Comparison of ENCODE assay signal across 9 cellular contexts in the genomic region with DNA sequence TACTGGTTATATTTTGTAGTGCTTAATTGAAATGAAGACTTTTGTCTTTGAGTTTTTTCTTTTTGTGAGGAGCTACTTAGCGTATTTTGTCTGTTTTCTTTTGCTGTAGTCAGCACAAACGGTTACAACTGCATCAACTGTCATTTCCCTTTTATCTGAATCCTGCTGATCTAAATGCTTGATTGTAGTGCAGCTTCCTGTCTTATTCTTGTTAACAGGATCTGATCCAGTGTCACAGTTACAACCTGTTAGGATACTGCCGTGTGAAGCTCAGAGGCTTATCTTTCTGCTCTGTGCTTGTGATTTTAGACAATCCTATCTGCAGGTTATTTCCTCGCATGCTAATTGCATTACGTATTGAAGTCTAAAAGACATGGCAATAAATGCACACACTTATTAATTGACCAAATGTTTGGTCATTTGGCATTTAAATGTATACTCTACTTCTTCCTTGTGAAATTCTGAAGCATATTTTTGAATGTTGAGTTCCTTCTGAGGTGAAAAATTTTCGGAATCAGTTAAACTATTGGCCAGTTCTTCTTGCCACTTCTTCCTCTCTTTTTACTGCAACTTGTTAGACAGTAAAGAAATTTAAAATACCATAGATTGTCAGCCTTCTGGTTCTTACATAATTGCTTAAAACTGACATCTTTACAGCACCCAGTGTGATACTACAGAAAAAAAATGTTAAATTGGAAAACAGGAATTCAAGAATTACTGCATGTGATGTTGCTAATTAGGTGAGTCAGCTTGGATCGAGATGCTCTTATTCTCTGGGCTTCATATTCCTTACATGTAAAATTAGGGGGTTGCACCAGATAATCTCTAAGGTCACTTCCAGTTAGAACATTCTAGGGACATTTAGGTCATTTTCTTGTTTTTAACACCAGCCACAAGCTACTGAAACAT.
DNase-seq lines count a peak whose midpoint lies in the region; ATAC-seq, FAIRE-seq and TF ChIP-seq lines count a peak whose summit lies in the region.
"Had no signal": no experiment of that assay in that cellular context is flagged by ENCODE, and none has a peak within 500 bp of the region (broad histone marks: within the 10 kb centered on the region; RNA-seq: fewer than 3 reads in every experiment).

No MANE protein-coding gene starts in this region.

- no peak for DNase-seq in CD8-positive, alpha-beta memory T cell
- DNase-seq in NCI-H2081 (lab: John Stamatoyannopoulos, UW): peak; percentile 10 to 53
- DNase-seq in endothelial cell (ENCODE audit: low spot score): peak; percentile 9
- DNase-seq in pancreas: no peak
- DNase-seq in H7: no peak
- DNase-seq in head of caudate nucleus: no peak
- DNase-seq in NAMALWA (ENCODE audit: low spot score): no peak
- DNase-seq: PC-9 had no signal

- intact Hi-C loops in pancreas (cut with DNase I): no loop called here
- intact Hi-C loops in head of caudate nucleus (cut with DNase I): no loop called here

- WGBS in pancreas, 2 donors: 51 to 54% methylated on average over 7 of the region's 7 CpGs

- H3K4me1 ChIP-seq in CD8-positive, alpha-beta memory T cell (ENCODE audit: insufficient read depth, low read length): peaks cover 37% of the 10 kb centered on the region
- H3K4me1 ChIP-seq in pancreas: peaks cover 4 to 25% (median 15%) of the 10 kb centered on the region in 3 donors

- peak overlapping the region; percentile 2 to 67 (median 41) for H3K4me3 Mint-ChIP-seq in CD8-positive, alpha-beta memory T cell
- no peak overlapping the region for H3K4me3 Mint-ChIP-seq in endothelial cell (ENCODE audit: unreplicated experiment)

- H3K9me3 ChIP-seq in CD8-positive, alpha-beta memory T cell (ENCODE audit: low read length): no peaks in the 10 kb centered on the region
- H3K9me3 ChIP-seq in pancreas: no peaks in the 10 kb centered on the region

- POLR2A ChIA-PET in CD8-positive, alpha-beta memory T cell (lab: Charles Lee): no interaction called here

- H3K27ac ChIP-seq in CD8-positive, alpha-beta memory T cell (ENCODE audit: low read depth, low read length): no peak overlapping the region
- H3K27ac ChIP-seq in pancreas: peak overlapping the region in 1 of 4 donors; percentile 20
- H3K27ac ChIP-seq: PC-9 had no signal

- H3K36me3 Mint-ChIP-seq in CD8-positive, alpha-beta memory T cell: peaks cover 25 to 76% (median 30%) of the 10 kb centered on the region in 3 donors
- H3K36me3 Mint-ChIP-seq in endothelial cell (ENCODE audit: low read depth, unreplicated experiment): peaks cover 20% of the 10 kb centered on the region

- no peak overlapping the region for H3K4me3 ChIP-seq in CD8-positive, alpha-beta memory T cell (ENCODE audit: low read length)
- H3K4me3 ChIP-seq in pancreas (no peak overlapping the region), H7 (ENCODE audit: insufficient read depth, low read depth, low read length) (no peak overlapping the region)
- H3K4me3 ChIP-seq: PC-9 had no signal

- peak in 3 of 4 donors; percentile 38 to 58 (median 41) for ATAC-seq in pancreas
- ATAC-seq in HG03469 (IDR thresholded peaks at IDR 0.05; ENCODE audit: unreplicated experiment): no peak

- no peaks in the 10 kb centered on the region for H3K27me3 ChIP-seq in CD8-positive, alpha-beta memory T cell (ENCODE audit: insufficient read depth, low read length, poor library complexity, severe bottlenecking)
- H3K27me3 ChIP-seq in pancreas (no peaks in the 10 kb centered on the region), H7 (ENCODE audit: control insufficient read depth, insufficient read depth, low read length) (no peaks in the 10 kb centered on the region)

- peaks cover 6 to 14% (median 9%) of the 10 kb centered on the region in 5 donors for H3K9me3 Mint-ChIP-seq in CD8-positive, alpha-beta memory T cell
- H3K9me3 Mint-ChIP-seq in endothelial cell (ENCODE audit: unreplicated experiment): peaks cover 5% of the 10 kb centered on the region

- H3K27ac Mint-ChIP-seq in CD8-positive, alpha-beta memory T cell: peak overlapping the region in 7 of 8 donors; percentile 25 to 82 (median 68)
- peak overlapping the region; percentile 98 for H3K27ac Mint-ChIP-seq in endothelial cell (ENCODE audit: unreplicated experiment)

- TF ChIP-seq CTCF in endothelial cell (IDR thresholded peaks at IDR 0.05; ENCODE audit: unreplicated experiment) (no peak), pancreas (IDR thresholded peaks at IDR 0.05) (no peak)

- CTCF ChIA-PET in CD8-positive, alpha-beta memory T cell (lab: Charles Lee): interaction anchor here (1.5 kb wide), 1 partner anchor 10 kb away, joined by 4 read pairs; no protein-coding TSS in a partner anchor

- no peaks in the 10 kb centered on the region for H3K27me3 Mint-ChIP-seq in CD8-positive, alpha-beta memory T cell
- H3K27me3 Mint-ChIP-seq in endothelial cell (ENCODE audit: unreplicated experiment): peaks cover 2% of the 10 kb centered on the region

- H3K4me1 Mint-ChIP-seq in CD8-positive, alpha-beta memory T cell: peaks cover 64 to 86% (median 80%) of the 10 kb centered on the region in 3 donors
- H3K4me1 Mint-ChIP-seq in endothelial cell (ENCODE audit: unreplicated experiment): peaks cover 24% of the 10 kb centered on the region

- FAIRE-seq in pancreas (lab: Jason Lieb, UNC): no peak

- H3K36me3 ChIP-seq in CD8-positive, alpha-beta memory T cell (ENCODE audit: insufficient read depth, low read length): peaks cover 12% of the 10 kb centered on the region
- peaks cover 0 to 7% (median 0%) of the 10 kb centered on the region in 3 donors for H3K36me3 ChIP-seq in pancreas
- no peaks in the 10 kb centered on the region; the same call in 1 of the 2 replicates for H3K36me3 ChIP-seq in H7 (replicated peaks; ENCODE audit: control insufficient read depth, insufficient read depth, low read length)

Comparison
In these comparisons a context has a peak if more than half of its experiments do, and no peak if none do; other contexts are left out.
1. DNase-seq: peak in NCI-H2081 (2 of 2) and endothelial cell (single experiment); none in CD8-positive, alpha-beta memory T cell (0 of 5), pancreas (0 of 6), H7 (single experiment), head of caudate nucleus (0 of 42) and NAMALWA (single experiment).